ENCODE assay signal across 8 cellular contexts in the genomic region with DNA sequence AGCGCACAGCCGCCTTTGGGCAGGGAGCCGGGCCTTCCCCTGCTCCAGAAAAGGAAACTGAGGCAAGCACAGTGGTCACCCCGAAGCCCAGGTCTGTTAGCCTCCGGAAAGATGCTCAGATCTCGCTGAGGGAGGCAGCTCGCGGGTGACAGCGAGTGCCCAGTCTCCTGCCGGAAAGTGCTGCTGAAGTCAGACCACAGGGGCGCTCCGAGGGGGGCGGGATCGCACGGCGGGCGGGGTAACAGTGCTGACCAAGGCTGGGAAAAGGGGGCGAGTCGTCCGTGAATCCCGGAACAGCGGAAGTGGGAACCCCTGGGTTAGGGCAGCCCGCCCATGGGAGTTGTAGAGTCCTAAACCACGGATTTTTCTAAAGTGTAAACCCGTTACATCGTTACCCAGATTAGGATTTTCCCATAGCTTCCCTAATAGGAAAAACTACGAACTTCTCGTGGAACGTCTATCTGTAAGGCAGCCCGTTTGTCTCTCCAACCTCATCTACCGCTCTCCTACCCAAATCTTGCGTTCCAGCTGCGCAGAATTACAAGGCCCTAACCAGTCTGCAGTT. TPM values are rescaled to one million over a fixed set of nuclear protein-coding genes. Genes with fewer than 3 reads are reported as not detected.
A peak's percentile ranks its signal among the peaks of the same experiment; 100 is the strongest.
DNase-seq lines count a peak whose midpoint lies in the region; ATAC-seq, FAIRE-seq and TF ChIP-seq lines count a peak whose summit lies in the region.

No MANE protein-coding gene starts in this region.

- no peak for FAIRE-seq in H1 (lab: Jason Lieb, UNC)

- POLR2A ChIA-PET in H1 (lab: Charles Lee; ENCODE audit: partially characterized antibody): interaction anchor here (1.0 to 2.7 kb wide), 6 partner anchors 9 to 187 kb away, joined by 3 to 10 read pairs (median 4); no protein-coding TSS in a partner anchor

- no peak overlapping the region for H2BK20ac ChIP-seq in H1 (ENCODE audit: low read length)

- H2AFZ ChIP-seq in H1 (ENCODE audit: low read length) (peak overlapping the region; percentile 78; the same call in 1 of the 2 replicates), mesenchymal stem cell (ENCODE audit: low read depth, low read length) (peak overlapping the region; percentile 75)

- H3K36me3 ChIP-seq in GM06990 (ENCODE audit: control insufficient read depth, insufficient read depth, low read length) (no peaks in the 10 kb centered on the region), HUES48 (ENCODE audit: control insufficient read depth, insufficient read depth, low read length) (no peaks in the 10 kb centered on the region), WERI-Rb-1 (peaks cover 20% of the 10 kb centered on the region), H1 (ENCODE audit: control insufficient read depth in 2 of 4, insufficient read depth in 4 of 4, low read length in 3 of 4) (peaks cover 0 to 5% (median 0%) of the 10 kb centered on the region in 4 experiments; a peak in 1 of 8 replicates), mesenchymal stem cell (ENCODE audit: control insufficient read depth in 1 of 2, insufficient read depth in 2 of 2, low read depth in 1 of 2, low read length in 2 of 2) (peaks cover 25 to 47% of the 10 kb centered on the region in 2 experiments)

- H3K18ac ChIP-seq in H1 (ENCODE audit: extremely low read depth, low read length) (no peak overlapping the region; the same call in 1 of the 2 replicates), mesenchymal stem cell (ENCODE audit: low read depth in 1 of 2, low read length in 2 of 2) (peak overlapping the region; percentile 79 to 91)

- H4K20me1 ChIP-seq in H1 (replicated peaks in 1 of 2; ENCODE audit: control insufficient read depth in 1 of 2, insufficient read depth in 2 of 2, low read length in 2 of 2): peaks cover 0 to 5% of the 10 kb centered on the region in 2 experiments

- H2BK120ac ChIP-seq in H1 (replicated peaks; ENCODE audit: low read depth, low read length) (no peak overlapping the region), mesenchymal stem cell (ENCODE audit: low read depth, low read length) (peak overlapping the region; percentile 69)

- TF ChIP-seq EP300 in H1 (IDR thresholded peaks at IDR 0.05; ENCODE audit: borderline replicate concordance in 1 of 2, low read depth in 2 of 2, low read length in 2 of 2): no peak

- peaks cover 41% of the 10 kb centered on the region for H3K4me1 Mint-ChIP-seq in stimulated activated naive CD8-positive, alpha-beta T cell treated with anti-CD3 and anti-CD28 coated beads, Interleukin-15, amount 100 ng/mL, for 72 hours

- no peak overlapping the region for H4K8ac ChIP-seq in H1 (ENCODE audit: extremely low read depth, insufficient read depth, low read length)
- peak overlapping the region; percentile 59 for H4K8ac ChIP-seq in mesenchymal stem cell (ENCODE audit: low read length)

- peak overlapping the region; percentile 57 to 92 for H3K27ac Mint-ChIP-seq in stimulated activated naive CD8-positive, alpha-beta T cell treated with anti-CD3 and anti-CD28 coated beads, Interleukin-15, amount 100 ng/mL, for 72 hours

- H3K4me2 ChIP-seq in H1 (ENCODE audit: insufficient read depth in 1 of 2, low read depth in 2 of 2, low read length in 2 of 2) (peak overlapping the region; percentile 56 to 89), mesenchymal stem cell (ENCODE audit: low read length, poor library complexity, severe bottlenecking) (peak overlapping the region; percentile 61)

- TF ChIP-seq RAD21 in H1 (IDR thresholded peaks at IDR 0.05 in 1 of 2, conservative IDR thresholded peaks at IDR 0.05 in 1 of 2; ENCODE audit: low read depth in 2 of 2, low read length in 2 of 2): no peak

- H3K9me3 ChIP-seq in HUES48 (ENCODE audit: control insufficient read depth, insufficient read depth, low read length) (no peaks in the 10 kb centered on the region), WERI-Rb-1 (ENCODE audit: severe bottlenecking) (no peaks in the 10 kb centered on the region), H1 (ENCODE audit: insufficient read depth in 2 of 2, low read depth in 1 of 2, low read length in 1 of 2) (peaks cover 0 to 6% of the 10 kb centered on the region in 2 experiments; a peak in 1 of 4 replicates), mesenchymal stem cell (ENCODE audit: control insufficient read depth, low read length) (no peaks in the 10 kb centered on the region)

- H2BK12ac ChIP-seq in H1 (ENCODE audit: low read depth, low read length) (no peak overlapping the region), mesenchymal stem cell (ENCODE audit: low read length in 2 of 2) (peak overlapping the region in 1 of 2 experiments; percentile 15)

- no peaks in the 10 kb centered on the region for H3K9me3 Mint-ChIP-seq in stimulated activated naive CD8-positive, alpha-beta T cell treated with anti-CD3 and anti-CD28 coated beads, Interleukin-15, amount 100 ng/mL, for 72 hours

- no peak overlapping the region for H3K14ac ChIP-seq in H1 (ENCODE audit: insufficient read length)
- peak overlapping the region in 1 of 2 experiments; percentile 48 for H3K14ac ChIP-seq in mesenchymal stem cell (ENCODE audit: low read length in 2 of 2)

- H3K4ac ChIP-seq in H1 (replicated peaks; ENCODE audit: insufficient read length, low read depth, low read length): no peak overlapping the region
- H3K4ac ChIP-seq in mesenchymal stem cell (ENCODE audit: low read depth in 1 of 2, low read length in 2 of 2): peak overlapping the region in 1 of 2 experiments; percentile 78

- H3K23me2 ChIP-seq in H1 (ENCODE audit: low read depth, low read length): peaks cover 9% of the 10 kb centered on the region; the same call in 1 of the 2 replicates

- no peaks in the 10 kb centered on the region for H3K79me2 ChIP-seq in H1 (ENCODE audit: control insufficient read depth in 1 of 2, insufficient read depth in 2 of 2, low read length in 2 of 2)

- no peak overlapping the region for H2BK5ac ChIP-seq in H1 (ENCODE audit: low read depth, low read length)
- peak overlapping the region; percentile 68 for H2BK5ac ChIP-seq in mesenchymal stem cell (ENCODE audit: low read depth, low read length, poor library complexity, severe bottlenecking)

- H3K27ac ChIP-seq in HUES48 (ENCODE audit: low read depth, low read length) (no peak overlapping the region), WERI-Rb-1 (peak overlapping the region; percentile 91), H1 (ENCODE audit: low read depth, low read length) (no peak overlapping the region), mesenchymal stem cell (ENCODE audit: low read length, poor library complexity, severe bottlenecking) (peak overlapping the region; percentile 66)

- H2BK15ac ChIP-seq in H1 (ENCODE audit: low read length) (no peak overlapping the region), mesenchymal stem cell (ENCODE audit: low read depth, poor library complexity, severe bottlenecking) (no peak overlapping the region)

- H3K4me1 ChIP-seq in HUES48 (ENCODE audit: control insufficient read depth, insufficient read depth, low read length): 0 out of 2 replicates have a peak, but pooled peaks cover 3% of the 10 kb centered on the region
- no peaks in the 10 kb centered on the region; a peak in 1 of 7 replicates for H3K4me1 ChIP-seq in H1 (replicated peaks in 1 of 4; ENCODE audit: control insufficient read depth in 3 of 4, insufficient read depth in 4 of 4, low read length in 3 of 4)
- H3K4me1 ChIP-seq in mesenchymal stem cell (ENCODE audit: control insufficient read depth, insufficient read depth, low read depth, low read length): peaks cover 15% of the 10 kb centered on the region

- WGBS in H1 (ENCODE audit: extremely low coverage in 1 of 2, insufficient coverage in 1 of 2, insufficient read length in 1 of 2, insufficient replicate concordance in 2 of 2, low coverage in 1 of 2, low lambda C conversion rate in 2 of 2, missing lambda C conversion rate in 1 of 2), 2 experiments: 11% methylated on average over 26 of the region's 33 CpGs; no CpG with 5 or more reads in 1 of the 2 experiments
- WGBS in mesenchymal stem cell: 3% methylated on average over 33 of the region's 33 CpGs

- H3K79me1 ChIP-seq in H1 (ENCODE audit: low read depth, low read length) (no peaks in the 10 kb centered on the region), mesenchymal stem cell (replicated peaks; ENCODE audit: low read length, poor library complexity, severe bottlenecking) (peaks cover 40% of the 10 kb centered on the region)

- CTCF ChIA-PET in H1 (lab: Charles Lee; ENCODE audit: partially characterized antibody): interaction anchor here (2.0 to 4.1 kb wide), 3 partner anchors 10 to 88 kb away, joined by 6 to 20 read pairs (median 7); no protein-coding TSS in a partner anchor

- no peak overlapping the region for H3K9ac ChIP-seq in HUES48 (ENCODE audit: low read depth, low read length)
- H3K9ac ChIP-seq in H1 (replicated peaks in 1 of 4; ENCODE audit: extremely low read depth in 1 of 4, low read depth in 3 of 4, low read length in 3 of 4): no peak overlapping the region
- H3K9ac ChIP-seq in mesenchymal stem cell (ENCODE audit: low read length): peak overlapping the region; percentile 92

- H2AK5ac ChIP-seq in H1 (ENCODE audit: low read depth, low read length) (no peak overlapping the region), mesenchymal stem cell (ENCODE audit: low read length, severe bottlenecking) (peak overlapping the region; percentile 65)

- peak; percentile 62 for DNase-seq in GM06990 (ENCODE audit: extremely low read depth, insufficient read length)
- DNase-seq in WERI-Rb-1: peak; percentile 68
- peak in 1 of 2 experiments; percentile 76 for DNase-seq in H1 (ENCODE audit: low read depth in 1 of 2, low spot score in 2 of 2)
- peak; percentile 91 for DNase-seq in mesenchymal stem cell
- DNase-seq in stimulated activated naive CD8-positive, alpha-beta T cell treated with anti-CD3 and anti-CD28 coated beads, Interleukin-15, amount 100 ng/mL, for 72 hours: peak in 1 of 2 donors; percentile 52
- DNase-seq in NOMO-1 treated with DMSO at 0.1 percent for 48 hours (lab: John Stamatoyannopoulos, UW; ENCODE audit: unreplicated experiment): no peak

- H4K5ac ChIP-seq in H1 (ENCODE audit: insufficient read length, low read depth, low read length): no peak overlapping the region

- TF ChIP-seq POLR2A in H1 (IDR thresholded peaks at IDR 0.05; ENCODE audit: control extremely low read depth in 1 of 2, low read depth in 2 of 2, low read length in 2 of 2): no peak

- no peak overlapping the region for H4K91ac ChIP-seq in H1 (replicated peaks; ENCODE audit: insufficient read length, low read length)
- no peak overlapping the region for H4K91ac ChIP-seq in mesenchymal stem cell (ENCODE audit: low read length)

- H3K56ac ChIP-seq in H1 (replicated peaks; ENCODE audit: insufficient read length, low read depth, low read length): no peak overlapping the region

- H3K4me3 Mint-ChIP-seq in stimulated activated naive CD8-positive, alpha-beta T cell treated with anti-CD3 and anti-CD28 coated beads, Interleukin-15, amount 100 ng/mL, for 72 hours: peak overlapping the region; percentile 87 to 90

- H3K27me3 ChIP-seq in GM06990 (replicated peaks; ENCODE audit: control insufficient read depth, insufficient read depth, low read length): no peaks in the 10 kb centered on the region
- peaks cover 14% of the 10 kb centered on the region for H3K27me3 ChIP-seq in HUES48 (ENCODE audit: control insufficient read depth, insufficient read depth, low read length)
- H3K27me3 ChIP-seq in WERI-Rb-1 (ENCODE audit: insufficient read depth, low read depth, severe bottlenecking): no peaks in the 10 kb centered on the region
- H3K27me3 ChIP-seq in H1 (replicated peaks in 1 of 4; ENCODE audit: control insufficient read depth in 3 of 4, extremely low read depth in 1 of 4, insufficient read depth in 3 of 4, low read length in 3 of 4): peaks cover 5 to 20% (median 17%) of the 10 kb centered on the region in 4 experiments
- no peaks in the 10 kb centered on the region for H3K27me3 ChIP-seq in mesenchymal stem cell (ENCODE audit: control insufficient read depth in 1 of 2, insufficient read depth in 1 of 2, low read length in 2 of 2)

- TF ChIP-seq CTCF in GM06990 (IDR thresholded peaks at IDR 0.05; ENCODE audit: insufficient read depth, low read length, poor library complexity, severe bottlenecking): no peak
- TF ChIP-seq CTCF in WERI-Rb-1 (IDR thresholded peaks at IDR 0.05; ENCODE audit: low read depth, low read length): no peak
- TF ChIP-seq CTCF in H1 (IDR thresholded peaks at IDR 0.05; ENCODE audit: control extremely low read depth in 1 of 3, insufficient read depth in 1 of 3, low read depth in 1 of 3, low read length in 3 of 3): no peak

- no peak overlapping the region for H3K23ac ChIP-seq in H1 (ENCODE audit: insufficient read length)
- no peak overlapping the region for H3K23ac ChIP-seq in mesenchymal stem cell (ENCODE audit: low read length in 2 of 2)

- ATAC-seq in GM21529 (IDR thresholded peaks at IDR 0.05; ENCODE audit: unreplicated experiment): peak; percentile 41
- ATAC-seq in stimulated activated naive CD8-positive, alpha-beta T cell treated with anti-CD3 and anti-CD28 coated beads, Interleukin-15, amount 100 ng/mL, for 72 hours: peak; percentile 44

- H3K4me3 ChIP-seq in GM06990 (replicated peaks; ENCODE audit: low read depth, low read length) (peak overlapping the region; percentile 89), HUES48 (ENCODE audit: low read depth, low read length) (peak overlapping the region; percentile 84), WERI-Rb-1 (ENCODE audit: low read depth, low read length) (peak overlapping the region; percentile 91), H1 (ENCODE audit: extremely low read depth in 1 of 4, insufficient read depth in 2 of 4, low read depth in 3 of 4, low read length in 4 of 4) (peak overlapping the region; percentile 64 to 93 (median 71)), mesenchymal stem cell (ENCODE audit: insufficient read depth in 1 of 2, low read depth in 1 of 2, low read length in 2 of 2) (peak overlapping the region; percentile 88 to 92)

- H3K27me3 Mint-ChIP-seq in stimulated activated naive CD8-positive, alpha-beta T cell treated with anti-CD3 and anti-CD28 coated beads, Interleukin-15, amount 100 ng/mL, for 72 hours: no peaks in the 10 kb centered on the region

RNA-seq across cellular contexts. Expression of a gene that starts 0.5 kb away (rescaled TPM):
- total RNA-seq in H1 (2021; fragmentation: NEBNext Ultra II Directional; extraction: Animal tissue kit (Norgen Biotek cat#: 25700)): 22.6 and 25.9 TPM in 2 replicates
- 23.8 and 26.8 TPM in 2 replicates for polyA plus RNA-seq in H1 (2011; rRNA removed)
- polyA plus RNA-seq in H1 (2011; cell fraction: cytosol; rRNA removed): 27.6 TPM
- 100 TPM for polyA plus RNA-seq in H1 (2011; cell fraction: nucleus; rRNA removed)
- polyA plus RNA-seq in H1 (2012, experiment 1 of 2): 23.2 to 34.5 TPM (median 32.4 TPM) in 4 replicates
- 16.8 TPM for polyA plus RNA-seq in H1 (2012, experiment 2 of 2)
- 13.7 TPM for polyA plus RNA-seq in H1 (2013, experiment 1 of 2)
- 12.5 TPM for polyA plus RNA-seq in H1 (2013, experiment 2 of 2)
- polyA minus RNA-seq in H1 (2011; rRNA and poly(A)+ RNA removed): 25.5 and 26.0 TPM in 2 replicates
- polyA minus RNA-seq in H1 (2011; cell fraction: cytosol; rRNA and poly(A)+ RNA removed): 16.0 TPM
- 23.4 TPM for polyA minus RNA-seq in H1 (2011; cell fraction: nucleus; rRNA and poly(A)+ RNA removed)
- 25.8 TPM for polyA plus RNA-seq in mesenchymal stem cell (2013, experiment 1 of 2)
- polyA plus RNA-seq in mesenchymal stem cell (2013, experiment 2 of 2): 22.7 TPM

RNA-seq across cellular contexts. Expression of a gene that starts 0.6 kb away (rescaled TPM):
- total RNA-seq in H1 (2021; fragmentation: NEBNext Ultra II Directional; extraction: Animal tissue kit (Norgen Biotek cat#: 25700)): 13.4 and 14.6 TPM in 2 replicates
- 18.9 and 30.8 TPM in 2 replicates for polyA plus RNA-seq in H1 (2011; rRNA removed)
- polyA plus RNA-seq in H1 (2011; cell fraction: cytosol; rRNA removed): 21.9 TPM
- polyA plus RNA-seq in H1 (2011; cell fraction: nucleus; rRNA removed): 97.9 TPM
- 11.9 to 22.8 TPM (median 19.8 TPM) in 4 replicates for polyA plus RNA-seq in H1 (2012, experiment 1 of 2)
- 11.9 TPM for polyA plus RNA-seq in H1 (2012, experiment 2 of 2)
- 21.5 TPM for polyA plus RNA-seq in H1 (2013, experiment 1 of 2)
- polyA plus RNA-seq in H1 (2013, experiment 2 of 2): 21.1 TPM
- 2.6 and 3.8 TPM in 2 replicates for polyA minus RNA-seq in H1 (2011; rRNA and poly(A)+ RNA removed)
- 7.5 TPM for polyA minus RNA-seq in H1 (2011; cell fraction: cytosol; rRNA and poly(A)+ RNA removed)
- polyA minus RNA-seq in H1 (2011; cell fraction: nucleus; rRNA and poly(A)+ RNA removed): 9.9 TPM
- 44.6 TPM for polyA plus RNA-seq in mesenchymal stem cell (2013, experiment 1 of 2)
- polyA plus RNA-seq in mesenchymal stem cell (2013, experiment 2 of 2): 43.2 TPM

RNA-seq across cellular contexts. Expression of a gene that starts 24.9 kb away (rescaled TPM):
- not detected in 2 replicates for total RNA-seq in H1 (2021; fragmentation: NEBNext Ultra II Directional; extraction: Animal tissue kit (Norgen Biotek cat#: 25700))
- not detected in 2 replicates for polyA plus RNA-seq in H1 (2011; rRNA removed)
- not detected for polyA plus RNA-seq in H1 (2011; cell fraction: cytosol; rRNA removed)
- not detected for polyA plus RNA-seq in H1 (2011; cell fraction: nucleus; rRNA removed)
- polyA plus RNA-seq in H1 (2012, experiment 1 of 2): not detected in 4 replicates
- polyA plus RNA-seq in H1 (2012, experiment 2 of 2): not detected
- not detected for polyA plus RNA-seq in H1 (2013, experiment 1 of 2)
- polyA plus RNA-seq in H1 (2013, experiment 2 of 2): not detected
- not detected in 2 replicates for polyA minus RNA-seq in H1 (2011; rRNA and poly(A)+ RNA removed)
- polyA minus RNA-seq in H1 (2011; cell fraction: cytosol; rRNA and poly(A)+ RNA removed): not detected
- not detected for polyA minus RNA-seq in H1 (2011; cell fraction: nucleus; rRNA and poly(A)+ RNA removed)
- polyA plus RNA-seq in mesenchymal stem cell (2013, experiment 1 of 2): not detected
- polyA plus RNA-seq in mesenchymal stem cell (2013, experiment 2 of 2): not detected

RNA-seq across cellular contexts. Expression of a gene that starts 26.3 kb away (rescaled TPM):
- not detected in 2 replicates for total RNA-seq in H1 (2021; fragmentation: NEBNext Ultra II Directional; extraction: Animal tissue kit (Norgen Biotek cat#: 25700))
- not detected in 2 replicates for polyA plus RNA-seq in H1 (2011; rRNA removed)
- polyA plus RNA-seq in H1 (2011; cell fraction: cytosol; rRNA removed): not detected
- polyA plus RNA-seq in H1 (2011; cell fraction: nucleus; rRNA removed): not detected
- not detected in 4 replicates for polyA plus RNA-seq in H1 (2012, experiment 1 of 2)
- not detected for polyA plus RNA-seq in H1 (2012, experiment 2 of 2)
- not detected for polyA plus RNA-seq in H1 (2013, experiment 1 of 2)
- polyA plus RNA-seq in H1 (2013, experiment 2 of 2): not detected
- polyA minus RNA-seq in H1 (2011; rRNA and poly(A)+ RNA removed): not detected in 2 replicates
- polyA minus RNA-seq in H1 (2011; cell fraction: cytosol; rRNA and poly(A)+ RNA removed): not detected
- not detected for polyA minus RNA-seq in H1 (2011; cell fraction: nucleus; rRNA and poly(A)+ RNA removed)
- polyA plus RNA-seq in mesenchymal stem cell (2013, experiment 1 of 2): 0.18 TPM
- 0.11 TPM for polyA plus RNA-seq in mesenchymal stem cell (2013, experiment 2 of 2)

RNA-seq across cellular contexts. Expression of a gene that starts 32.2 kb away (rescaled TPM):
- 46.8 and 51.3 TPM in 2 replicates for total RNA-seq in H1 (2021; fragmentation: NEBNext Ultra II Directional; extraction: Animal tissue kit (Norgen Biotek cat#: 25700))
- 31.2 and 47.7 TPM in 2 replicates for polyA plus RNA-seq in H1 (2011; rRNA removed)
- polyA plus RNA-seq in H1 (2011; cell fraction: cytosol; rRNA removed): 50.5 TPM
- 49.3 TPM for polyA plus RNA-seq in H1 (2011; cell fraction: nucleus; rRNA removed)
- 39.8 to 49.7 TPM (median 43.5 TPM) in 4 replicates for polyA plus RNA-seq in H1 (2012, experiment 1 of 2)
- 17.8 TPM for polyA plus RNA-seq in H1 (2012, experiment 2 of 2)
- 84.1 TPM for polyA plus RNA-seq in H1 (2013, experiment 1 of 2)
- 101 TPM for polyA plus RNA-seq in H1 (2013, experiment 2 of 2)
- polyA minus RNA-seq in H1 (2011; rRNA and poly(A)+ RNA removed): 56.8 and 93.4 TPM in 2 replicates
- 28.1 TPM for polyA minus RNA-seq in H1 (2011; cell fraction: cytosol; rRNA and poly(A)+ RNA removed)
- polyA minus RNA-seq in H1 (2011; cell fraction: nucleus; rRNA and poly(A)+ RNA removed): 44.6 TPM
- 111 TPM for polyA plus RNA-seq in mesenchymal stem cell (2013, experiment 1 of 2)
- polyA plus RNA-seq in mesenchymal stem cell (2013, experiment 2 of 2): 115 TPM

Comparison
In these comparisons a context has a peak if more than half of its experiments do, and no peak if none do; other contexts are left out.
1. H3K27ac ChIP-seq: peak in WERI-Rb-1 (single experiment) and mesenchymal stem cell (single experiment); none in HUES48 (single experiment) and H1 (single experiment).
2. Peak in every context shown above with its lines, with median percentiles within 50 percentile points of each other: H3K4me3 ChIP-seq.